ENCODE assay signal across 1 cellular context in the genomic region with DNA sequence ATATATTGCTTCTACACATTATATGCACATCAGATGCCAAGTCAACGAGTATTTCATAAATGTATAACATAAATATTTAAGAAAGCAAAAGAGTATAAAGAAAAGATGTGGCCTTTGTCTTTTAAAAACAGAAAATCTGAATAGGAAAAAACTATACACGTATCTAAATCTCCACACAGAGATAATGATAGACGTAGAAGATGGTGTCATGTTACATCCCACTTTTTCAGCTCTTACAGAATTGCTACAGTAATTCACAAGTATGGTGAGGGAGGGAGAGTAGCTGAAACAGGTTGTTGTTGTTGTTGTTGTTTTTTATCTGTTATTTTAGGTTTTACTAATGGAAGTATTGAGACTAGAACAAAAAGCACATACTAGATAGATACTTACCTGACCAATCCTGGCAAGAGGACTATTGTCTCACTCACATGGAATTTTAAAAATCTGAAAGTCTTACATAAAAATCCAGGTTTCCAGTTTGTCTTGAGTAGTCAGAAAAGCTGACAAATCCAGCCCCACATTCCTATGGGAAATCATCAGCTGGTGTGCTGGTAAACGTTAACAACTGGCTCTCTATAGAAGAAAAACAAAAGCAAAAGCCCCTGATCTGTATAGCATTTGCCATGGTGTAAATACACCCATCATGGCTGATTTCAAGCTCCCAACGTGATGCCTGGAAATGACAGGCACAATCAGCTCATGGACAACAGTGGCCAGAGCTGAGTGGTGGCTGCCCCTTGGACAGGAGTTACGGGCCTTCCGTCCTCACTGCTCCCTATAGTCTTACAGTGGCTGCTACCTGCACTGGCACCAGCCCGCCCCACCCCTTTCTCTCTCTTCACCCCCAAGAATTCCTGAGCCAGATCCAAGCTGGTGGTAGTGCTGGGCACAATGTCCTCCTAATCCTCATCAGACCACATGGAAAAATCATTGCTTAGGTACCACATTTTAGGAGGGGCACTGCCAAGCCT.
TF ChIP-seq lines count a peak whose summit lies in the region.

No MANE protein-coding gene starts in this region.

TF ChIP-seq in IMR-90, 13 proteins besides CTCF, POLR2A, EP300 and RAD21:
- TF ChIP-seq MAFK (IDR thresholded peaks at IDR 0.05; ENCODE audit: low read depth, low read length) = no peak
- TF ChIP-seq BHLHE40 (IDR thresholded peaks at IDR 0.05; ENCODE audit: low read depth, low read length) = no peak
- no peak for TF ChIP-seq CEBPB (IDR thresholded peaks at IDR 0.05; ENCODE audit: low read depth, low read length)
